In genomic region chr14:45066667-45067066, GRCh38 we compare ENCODE assay signal across 26 cellular contexts.
"Had no signal": no experiment of that assay in that cellular context is flagged by ENCODE, and none has a peak within 500 bp of the region (broad histone marks: within the 10 kb centered on the region; RNA-seq: fewer than 3 reads in every experiment).

No MANE protein-coding gene starts in this region.

- H3K4me1 ChIP-seq: tibial nerve, uterus had no signal

- ATAC-seq: left lobe of liver; mucosa of descending colon; naive thymus-derived CD4-positive, alpha-beta T cell; natural killer cell treated with Interleukin-12 subunit alpha and Interleukin-12 subunit beta and Interleukin-15 and Interleukin-18, amount 100 ng/mL, for 72 hours; stimulated activated memory B cell treated with anti-CD40 and anti-IgM and Interleukin-4, amounts not matched to agents 10 μg/mL and 1 μg/mL and 100 μg/mL, for 72 hours; stimulated activated naive CD8-positive, alpha-beta T cell treated with anti-CD3 and anti-CD28 coated beads, Interleukin-15, amount 100 ng/mL, for 72 hours had no signal

- H3K9me3 Mint-ChIP-seq: naive thymus-derived CD4-positive, alpha-beta T cell; natural killer cell treated with Interleukin-12 subunit alpha and Interleukin-12 subunit beta and Interleukin-15 and Interleukin-18, amount 100 ng/mL, for 72 hours; stimulated activated memory B cell treated with anti-CD40 and anti-IgM and Interleukin-4, amounts not matched to agents 10 μg/mL and 1 μg/mL and 100 μg/mL, for 72 hours; stimulated activated naive CD8-positive, alpha-beta T cell treated with anti-CD3 and anti-CD28 coated beads, Interleukin-15, amount 100 ng/mL, for 72 hours; type B pancreatic cell had no signal

- H3K4me3 Mint-ChIP-seq: naive thymus-derived CD4-positive, alpha-beta T cell; natural killer cell treated with Interleukin-12 subunit alpha and Interleukin-12 subunit beta and Interleukin-15 and Interleukin-18, amount 100 ng/mL, for 72 hours; stimulated activated memory B cell treated with anti-CD40 and anti-IgM and Interleukin-4, amounts not matched to agents 10 μg/mL and 1 μg/mL and 100 μg/mL, for 72 hours; stimulated activated naive CD8-positive, alpha-beta T cell treated with anti-CD3 and anti-CD28 coated beads, Interleukin-15, amount 100 ng/mL, for 72 hours; type B pancreatic cell had no signal

- H3K36me3 ChIP-seq: ovary, uterus had no signal

- H3K27ac ChIP-seq: hepatocyte, ovary, tibial nerve, uterus had no signal

- DNase-seq: heart right ventricle; islet precursor cell; midbrain; mucosa of descending colon; naive thymus-derived CD4-positive, alpha-beta T cell; ovary; retina; right cardiac atrium; sigmoid colon; stimulated activated CD4-positive, alpha-beta T cell treated with anti-CD3 and anti-CD28 coated beads, Interleukin-1b, Interleukin-23, amount 100 ng/mL, for 48 hours; stimulated activated CD4-positive, alpha-beta T cell treated with anti-CD3 and anti-CD28 coated beads, Interleukin-2, amount 100 ng/mL, for 48 hours; stimulated activated CD4-positive, alpha-beta T cell treated with anti-CD3 and anti-CD28 coated beads, Interleukin-4, amount 100 ng/mL, for 4 hours; stimulated activated CD8-positive, alpha-beta memory T cell treated with anti-CD3 and anti-CD28 coated beads, Interleukin-4, amount 100 ng/mL, for 48 hours; stimulated activated naive CD4-positive, alpha-beta T cell treated with Interleukin-2 at 50 U/mL for 16 hours; stimulated activated naive CD8-positive, alpha-beta T cell treated with anti-CD3 and anti-CD28 coated beads, Interleukin-15, amount 100 ng/mL, for 72 hours; substantia nigra; uterus had no signal

- H3K27me3 ChIP-seq: heart right ventricle, hepatocyte, ovary, sigmoid colon, tibial nerve, uterus had no signal

- H3K36me3 Mint-ChIP-seq: natural killer cell treated with Interleukin-12 subunit alpha and Interleukin-12 subunit beta and Interleukin-15 and Interleukin-18, amount 100 ng/mL, for 72 hours had no signal

- H3K27me3 Mint-ChIP-seq: naive thymus-derived CD4-positive, alpha-beta T cell; natural killer cell treated with Interleukin-12 subunit alpha and Interleukin-12 subunit beta and Interleukin-15 and Interleukin-18, amount 100 ng/mL, for 72 hours; progenitor cell of endocrine pancreas; stimulated activated memory B cell treated with anti-CD40 and anti-IgM and Interleukin-4, amounts not matched to agents 10 μg/mL and 1 μg/mL and 100 μg/mL, for 72 hours; stimulated activated naive CD8-positive, alpha-beta T cell treated with anti-CD3 and anti-CD28 coated beads, Interleukin-15, amount 100 ng/mL, for 72 hours; type B pancreatic cell had no signal

- H3K4me1 Mint-ChIP-seq: stimulated activated naive CD8-positive, alpha-beta T cell treated with anti-CD3 and anti-CD28 coated beads, Interleukin-15, amount 100 ng/mL, for 72 hours had no signal

- H3K27ac Mint-ChIP-seq: naive thymus-derived CD4-positive, alpha-beta T cell; natural killer cell treated with Interleukin-12 subunit alpha and Interleukin-12 subunit beta and Interleukin-15 and Interleukin-18, amount 100 ng/mL, for 72 hours; progenitor cell of endocrine pancreas; stimulated activated memory B cell treated with anti-CD40 and anti-IgM and Interleukin-4, amounts not matched to agents 10 μg/mL and 1 μg/mL and 100 μg/mL, for 72 hours; stimulated activated naive CD8-positive, alpha-beta T cell treated with anti-CD3 and anti-CD28 coated beads, Interleukin-15, amount 100 ng/mL, for 72 hours; type B pancreatic cell had no signal

- H3K4me3 ChIP-seq: hepatocyte, lung, mucosa of descending colon, ovary, sigmoid colon, smooth muscle cell, tibial nerve, uterus had no signal

- H3K9me3 ChIP-seq: heart right ventricle, mucosa of descending colon, ovary, sigmoid colon, tibial nerve, uterus had no signal
